1 cellular context compared by ENCODE assay signal in genomic region chr11:65117206-65118096, GRCh38.
TF ChIP-seq lines count a peak whose summit lies in the region.

TSS of gene ZNHIT2 (minus strand) at chr11:65117701. CDS start at chr11:65117653, 48 bp downstream.

TF ChIP-seq in HEK293, 187 proteins besides CTCF, POLR2A, EP300 and RAD21 (continued from another document and continues in another):
- TF ChIP-seq PRDM2 (tag by site-specific recombination; IDR thresholded peaks at IDR 0.05; ENCODE audit: borderline replicate concordance) (no peak), ZNF596 (tag by site-specific recombination; IDR thresholded peaks at IDR 0.05) (no peak), YY2 (tag by site-specific recombination; IDR thresholded peaks at IDR 0.05) (peak; percentile 31; the same call in 1 of the 2 replicates), ZBTB44 (tag by site-specific recombination; IDR thresholded peaks at IDR 0.05) (no peak), ZNF24 (tag by site-specific recombination; IDR thresholded peaks at IDR 0.05) (no peak), INSM2 (tag by site-specific recombination; IDR thresholded peaks at IDR 0.05) (peak; percentile 10; the same call in 1 of the 2 replicates), ZNF513 (tag by site-specific recombination; IDR thresholded peaks at IDR 0.05) (no peak), ZNF449 (tag by site-specific recombination; IDR thresholded peaks at IDR 0.05) (peak; percentile 50; the same call in 1 of the 2 replicates), ZNF404 (tag by site-specific recombination; IDR thresholded peaks at IDR 0.05) (no peak), ZBTB11 (tag by site-specific recombination; conservative IDR thresholded peaks at IDR 0.05; ENCODE audit: low read depth) (peak; percentile 93), ZBTB8A (tag by site-specific recombination; IDR thresholded peaks at IDR 0.05) (peak; percentile 89), ZNF362 (tag by site-specific recombination; IDR thresholded peaks at IDR 0.05) (no peak), ZNF26 (tag by site-specific recombination; IDR thresholded peaks at IDR 0.05) (no peak), ZNF580 (tag by site-specific recombination; IDR thresholded peaks at IDR 0.05) (peak; percentile 93), ZNF623 (tag by site-specific recombination; IDR thresholded peaks at IDR 0.05) (0 out of 2 replicates have a peak, but pooled peaks have one; percentile 6), ZNF670 (tag by site-specific recombination; IDR thresholded peaks at IDR 0.05; ENCODE audit: low read depth) (no peak), FEZF1 (tag by site-specific recombination; IDR thresholded peaks at IDR 0.05) (no peak), ZNF629 (tag by site-specific recombination; IDR thresholded peaks at IDR 0.05) (peak; percentile 93), PRDM4 (tag by site-specific recombination; IDR thresholded peaks at IDR 0.05) (no peak), ZBTB26 (tag by site-specific recombination; optimal IDR thresholded peaks at IDR 0.05) (peak; percentile 70), ZNF155 (tag by site-specific recombination; IDR thresholded peaks at IDR 0.05) (no peak), ZNF76 (tag by site-specific recombination; IDR thresholded peaks at IDR 0.05; ENCODE audit: borderline replicate concordance, low read depth) (peak; percentile 59; the same call in 1 of the 2 replicates), ZNF660 (tag by site-specific recombination; IDR thresholded peaks at IDR 0.05) (peak; percentile 55), YY1 (tag by site-specific recombination; IDR thresholded peaks at IDR 0.05) (0 out of 2 replicates have a peak, but pooled peaks have one; percentile 58), KLF17 (tag by site-specific recombination; IDR thresholded peaks at IDR 0.05) (no peak; the same call in 1 of the 2 replicates), ZNF121 (tag by site-specific recombination; IDR thresholded peaks at IDR 0.05) (peak; percentile 32; the same call in 1 of the 2 replicates)
